ENCODE assay signal across 1 cellular context in genomic region chr20:36155991-36156390, GRCh38.
TF ChIP-seq lines count a peak whose summit lies in the region.

No MANE protein-coding gene starts in this region.

TF ChIP-seq in GM23338, 12 proteins besides CTCF, POLR2A, EP300 and RAD21 (continued from another document):
- TF ChIP-seq REST (IDR thresholded peaks at IDR 0.05; ENCODE audit: unreplicated experiment) (no peak), ZNF331 (CRISPR knock-in tag; IDR thresholded peaks at IDR 0.05; ENCODE audit: low read depth) (no peak)
